In genomic region chr3:16884748-16885587, GRCh38 we compare ENCODE assay signal across 8 cellular contexts. TPM values are rescaled to one million over a fixed set of nuclear protein-coding genes. Genes with fewer than 3 reads are reported as not detected.
DNase-seq lines count a peak whose midpoint lies in the region; ATAC-seq, FAIRE-seq and TF ChIP-seq lines count a peak whose summit lies in the region.

PLCL2 (plus strand) TSS chr3:16884955; CDS start chr3:16885040, 85 bp downstream.

- peak; percentile 60 for DNase-seq in GDM1 (lab: John Stamatoyannopoulos, UW)
- DNase-seq in Karpas-422: peak; percentile 88
- peak; percentile 63 for DNase-seq in WERI-Rb-1
- peak in 32 of 61 donors; percentile 15 to 78 (median 56) for DNase-seq in caudate nucleus (lab: John Stamatoyannopoulos, UW)
- peak; percentile 57 for DNase-seq in kidney tubule cell (ENCODE audit: low spot score)
- DNase-seq in stimulated activated CD4-positive, alpha-beta T cell treated with anti-CD3 and anti-CD28 coated beads, Interleukin-1b, Interleukin-23, amount 100 ng/mL, for 48 hours: peak; percentile 64
- DNase-seq in RCC 7860 (ENCODE audit: low spot score): no peak

- no peak for FAIRE-seq in RCC 7860 (lab: Jason Lieb, UNC)

- no peaks in the 10 kb centered on the region for H3K9me2 ChIP-seq in Karpas-422 (replicated peaks; ENCODE audit: insufficient read depth, low read length)

- H3K36me3 ChIP-seq in Karpas-422 (ENCODE audit: insufficient read depth, low read length): no peaks in the 10 kb centered on the region
- no peaks in the 10 kb centered on the region; the same call in 1 of the 2 replicates for H3K36me3 ChIP-seq in WERI-Rb-1

- H3K4me2 ChIP-seq in Karpas-422 (ENCODE audit: low read depth, low read length, poor library complexity, severe bottlenecking): peak within 1 kb of the TSS; percentile 98

- H3K27ac ChIP-seq in Karpas-422 (ENCODE audit: low read length): no peak within 1 kb of the TSS
- peak within 1 kb of the TSS; percentile 82 for H3K27ac ChIP-seq in WERI-Rb-1
- H3K27ac ChIP-seq in caudate nucleus (ENCODE audit: low read depth, low read length): peak within 1 kb of the TSS; percentile 88

- no peaks in the 10 kb centered on the region for H3K79me2 ChIP-seq in Karpas-422 (ENCODE audit: low read length)

- H3K9me3 ChIP-seq in Karpas-422 (ENCODE audit: low read length) (no peaks in the 10 kb centered on the region), WERI-Rb-1 (ENCODE audit: severe bottlenecking) (no peaks in the 10 kb centered on the region)

- ATAC-seq in GM21737 (IDR thresholded peaks at IDR 0.05; ENCODE audit: unreplicated experiment): peak; percentile 36

- peak within 1 kb of the TSS; percentile 76 for H3K9ac ChIP-seq in Karpas-422 (ENCODE audit: low read length)

- peaks cover 4% of the 10 kb centered on the region; the same call in 1 of the 2 replicates for H4K20me1 ChIP-seq in Karpas-422 (ENCODE audit: insufficient read depth, low read depth, low read length)

- H3K4me3 ChIP-seq in Karpas-422 (ENCODE audit: low read length) (peak within 1 kb of the TSS; percentile 91), WERI-Rb-1 (ENCODE audit: low read depth, low read length) (peak within 1 kb of the TSS; percentile 86)

- TF ChIP-seq CTCF in WERI-Rb-1 (IDR thresholded peaks at IDR 0.05; ENCODE audit: low read depth, low read length): no peak

- H3K27me3 ChIP-seq in Karpas-422 (ENCODE audit: low read length): no peaks in the 10 kb centered on the region
- H3K27me3 ChIP-seq in WERI-Rb-1 (ENCODE audit: insufficient read depth, low read depth, severe bottlenecking): no peaks in the 10 kb centered on the region

- peak within 1 kb of the TSS; percentile 98 for H2AFZ ChIP-seq in Karpas-422 (ENCODE audit: low read length)

- H3K4me1 ChIP-seq in Karpas-422 (ENCODE audit: low read length): peaks cover 25% of the 10 kb centered on the region

RNA-seq across cellular contexts. Expression of gene PLCL2, which starts in this region (rescaled TPM):
- 2.5 and 3.8 TPM in 2 replicates for total RNA-seq in Karpas-422 (2014; rRNA removed; shearing (Covaris generic); ENCODE audit: low replicate concordance)
